7 cellular contexts compared by ENCODE assay signal in genomic region chr2:11155326-11156059, GRCh38. TPM values are rescaled to one million over a fixed set of nuclear protein-coding genes. Genes with fewer than 3 reads are reported as not detected.
DNase-seq lines count a peak whose midpoint lies in the region; ATAC-seq and TF ChIP-seq lines count a peak whose summit lies in the region.

Gene SLC66A3, plus strand, starts transcription at chr2:11155467. Its CDS starts 80 bp downstream, at chr2:11155547.

- 0 out of 2 replicates have a peak, but pooled peaks have one; percentile 22 for TF ChIP-seq EP300 in Ishikawa (IDR thresholded peaks at IDR 0.05; ENCODE audit: borderline replicate concordance)

- H3K27me3 ChIP-seq in PC-3 (ENCODE audit: low read length) (no peaks in the 10 kb centered on the region), body of pancreas (no peaks in the 10 kb centered on the region), kidney epithelial cell (ENCODE audit: control insufficient read depth, insufficient read depth, low read length) (peaks cover 3% of the 10 kb centered on the region)

- intact Hi-C loops in PC-3 (cut with micrococcal nuclease) = loop anchor here (2.0 to 10.0 kb wide), 3 partner anchors 23 to 189 kb away; partner anchors contain the start of gene ROCK2
- intact Hi-C loops in body of pancreas (cut with DNase I) = no loop called here

- peak within 1 kb of the TSS; percentile 83 for H3K27ac ChIP-seq in PC-3 (ENCODE audit: low read length)
- H3K27ac ChIP-seq in body of pancreas = peak within 1 kb of the TSS; percentile 90 to 95 (median 93)

- 2 to 33% methylated on average over 3 to 49 of the region's 79 CpGs for WGBS in body of pancreas, 2 donors

- TF ChIP-seq POLR2A in body of pancreas (IDR thresholded peaks at IDR 0.05) = peak; percentile 86 to 95 (median 90)

- peak; percentile 73 for ATAC-seq in GM21825 (IDR thresholded peaks at IDR 0.05; ENCODE audit: unreplicated experiment)
- ATAC-seq in PC-3 = peak; percentile 90
- peak; percentile 82 for ATAC-seq in body of pancreas

- peak within 1 kb of the TSS; percentile 95 for H2AFZ ChIP-seq in PC-3 (ENCODE audit: low read length)

- POLR2A ChIA-PET in PC-3 (lab: Charles Lee; ENCODE audit: unreplicated experiment) = no interaction called here

- no peaks in the 10 kb centered on the region for H3K79me2 ChIP-seq in PC-3 (ENCODE audit: low read length)

- no peaks in the 10 kb centered on the region for H4K20me1 ChIP-seq in PC-3 (ENCODE audit: low read length)

- no peak for TF ChIP-seq RAD21 in Ishikawa (IDR thresholded peaks at IDR 0.05; ENCODE audit: low read depth)

- H3K4me3 ChIP-seq in GM12865 (ENCODE audit: low read depth, low read length) (peak within 1 kb of the TSS; percentile 79), PC-3 (ENCODE audit: low read length) (peak within 1 kb of the TSS; percentile 78), body of pancreas (peak within 1 kb of the TSS; percentile 60 to 63), kidney epithelial cell (ENCODE audit: low read depth, low read length) (peak within 1 kb of the TSS; percentile 50)

- CTCF ChIA-PET in PC-3 (lab: Charles Lee) = no interaction called here

- H3K4me2 ChIP-seq in PC-3 (ENCODE audit: low read length) = peak within 1 kb of the TSS; percentile 90

- H3K36me3 ChIP-seq in PC-3 (ENCODE audit: low read depth, low read length) (no peaks in the 10 kb centered on the region), body of pancreas (replicated peaks in 1 of 2; ENCODE audit: insufficient read depth in 1 of 2, low read depth in 2 of 2) (no peaks in the 10 kb centered on the region), kidney epithelial cell (ENCODE audit: control insufficient read depth, insufficient read depth, low read length) (no peaks in the 10 kb centered on the region)

- peak within 1 kb of the TSS; percentile 80 for H3K9ac ChIP-seq in PC-3 (ENCODE audit: low read length)

- BruUV-seq in PC-3 (replicated peaks; lab: Mats Ljungman, UMichigan) = no TSS peak

- H3K9me2 ChIP-seq in PC-3 (replicated peaks; ENCODE audit: low read length) = no peaks in the 10 kb centered on the region

- H3K4me1 ChIP-seq in PC-3 (ENCODE audit: insufficient read depth, low read length) (peaks cover 12% of the 10 kb centered on the region), body of pancreas (peaks cover 42% of the 10 kb centered on the region)

- H3F3A ChIP-seq in PC-3 (ENCODE audit: low read length, unreplicated experiment) = no peaks in the 10 kb centered on the region

- DNase-seq in GM12865 (ENCODE audit: low read depth) (peak; percentile 89), PC-3 (peak; percentile 86), body of pancreas (peak in 1 of 4 donors; percentile 91), kidney epithelial cell (ENCODE audit: low read depth) (peak; percentile 54)
- DNase-seq in stimulated activated naive CD4-positive, alpha-beta T cell (lab: John Stamatoyannopoulos, UW) = peak in 4 of 6 experiments; percentile 87 to 97 (median 93)

- H3K9me3 ChIP-seq in PC-3 (ENCODE audit: low read length) (no peaks in the 10 kb centered on the region), body of pancreas (no peaks in the 10 kb centered on the region)

- TF ChIP-seq CTCF in GM12865 (IDR thresholded peaks at IDR 0.05; ENCODE audit: insufficient read depth, low read depth, low read length, missing control alignments) (no peak), PC-3 (conservative IDR thresholded peaks at IDR 0.05; ENCODE audit: low read depth, low read length) (no peak), body of pancreas (IDR thresholded peaks at IDR 0.05) (peak in 4 of 7 experiments; percentile 17 to 33 (median 24)), kidney epithelial cell (IDR thresholded peaks at IDR 0.05; ENCODE audit: insufficient read depth, low read length, poor library complexity, severe bottlenecking) (no peak)

TF ChIP-seq in Ishikawa, 13 proteins besides CTCF, POLR2A, EP300 and RAD21:
- TF ChIP-seq MAX (IDR thresholded peaks at IDR 0.05) = 0 out of 2 replicates have a peak, but pooled peaks have one; percentile 60
- TF ChIP-seq ZBTB7A (IDR thresholded peaks at IDR 0.05; ENCODE audit: low read depth) = 0 out of 2 replicates have a peak, but pooled peaks have one; percentile 63
- TF ChIP-seq FOXM1 (IDR thresholded peaks at IDR 0.05; ENCODE audit: borderline replicate concordance, low read depth) = no peak
- TF ChIP-seq USF1 (IDR thresholded peaks at IDR 0.05) = peak; percentile 28; the same call in 1 of the 2 replicates
- peak; percentile 56 for TF ChIP-seq TAF1 (IDR thresholded peaks at IDR 0.05; ENCODE audit: low read depth)
- TF ChIP-seq TCF12 (IDR thresholded peaks at IDR 0.05; ENCODE audit: low read depth) = peak; percentile 49; the same call in 1 of the 2 replicates
- no peak for TF ChIP-seq TEAD4 (IDR thresholded peaks at IDR 0.05)
- TF ChIP-seq YY1 (IDR thresholded peaks at IDR 0.05; ENCODE audit: low read depth) = peak; percentile 66
TF ChIP-seq in Ishikawa: peak in this region for 6.

RNA-seq across cellular contexts. Expression of gene SLC66A3, which starts in this region (rescaled TPM):
- 12.6 and 19.2 TPM in 2 replicates for total RNA-seq in PC-3 (2014; rRNA removed)
- 10 to 100 TPM; 28.0 to 38.2 TPM for total RNA-seq in body of pancreas
- total RNA-seq in kidney epithelial cell = 14.2 and 18.6 TPM in 2 replicates

Comparison
In these comparisons a context has a peak if more than half of its experiments do, and no peak if none do; other contexts are left out.
1. CTCF ChIP-seq: peak in body of pancreas (4 of 7); none in GM12865 (single experiment), PC-3 (single experiment) and kidney epithelial cell (single experiment).
2. Peak in every context shown above with its lines, with median percentiles within 50 percentile points of each other: H3K4me3 ChIP-seq and ATAC-seq.